Comparison of ENCODE assay signal across 8 cellular contexts in genomic region chr10:86100581-86101061, GRCh38.
A peak's percentile ranks its signal among the peaks of the same experiment; 100 is the strongest.
DNase-seq lines count a peak whose midpoint lies in the region; TF ChIP-seq lines count a peak whose summit lies in the region.

No MANE protein-coding gene starts in this region.

- H3F3A ChIP-seq in neural progenitor cell (ENCODE audit: low read depth): no peaks in the 10 kb centered on the region

- H3K4me3 ChIP-seq in HAP-1: no peak overlapping the region
- no peak overlapping the region for H3K4me3 ChIP-seq in choroid plexus epithelial cell (ENCODE audit: low read depth, low read length)
- H3K4me3 ChIP-seq in neural progenitor cell: no peak overlapping the region

- no peak overlapping the region for H3K4me3 Mint-ChIP-seq in neural progenitor cell

- H3K27ac ChIP-seq in neural progenitor cell: no peak overlapping the region

- peaks cover 3% of the 10 kb centered on the region for H3K4me1 Mint-ChIP-seq in neural progenitor cell

- no peaks in the 10 kb centered on the region for H3K36me3 ChIP-seq in HAP-1 (replicated peaks)
- H3K36me3 ChIP-seq in neural progenitor cell: no peaks in the 10 kb centered on the region

- peaks cover 2% of the 10 kb centered on the region for H3K27me3 Mint-ChIP-seq in neural progenitor cell (ENCODE audit: insufficient read depth, low read depth)

- no peak overlapping the region for H3K9ac ChIP-seq in neural progenitor cell

- TF ChIP-seq CTCF in choroid plexus epithelial cell (conservative IDR thresholded peaks at IDR 0.05; ENCODE audit: low read depth, low read length) (no peak), neural progenitor cell (IDR thresholded peaks at IDR 0.05) (peak; percentile 69)

- no peak overlapping the region for H2AFZ ChIP-seq in neural progenitor cell (replicated peaks)

- DNase-seq in 8988T: peak; percentile 36
- DNase-seq in ELF-1 (ENCODE audit: low read depth, low spot score): peak; percentile 25
- DNase-seq in HAP-1 (ENCODE audit: low spot score in 2 of 2): peak; percentile 21 to 24
- DNase-seq in NCI-H1048 (lab: John Stamatoyannopoulos, UW): peak; percentile 28
- peak; percentile 2 for DNase-seq in choroid plexus epithelial cell (ENCODE audit: low read depth)
- peak; percentile 69 for DNase-seq in neural progenitor cell (ENCODE audit: low spot score)
- DNase-seq in stimulated activated CD4-positive, alpha-beta T cell treated with anti-CD3 and anti-CD28 coated beads, Interleukin-2, amount 100 ng/mL, for 24 hours: no peak
- no peak for DNase-seq in anterior cingulate cortex (lab: John Stamatoyannopoulos, UW)

- H3K79me2 ChIP-seq in neural progenitor cell (ENCODE audit: low read depth): no peaks in the 10 kb centered on the region

- H3K4me1 ChIP-seq in HAP-1: no peaks in the 10 kb centered on the region
- H3K4me1 ChIP-seq in neural progenitor cell: no peaks in the 10 kb centered on the region

- H4K20me1 ChIP-seq in neural progenitor cell (ENCODE audit: low read depth): no peaks in the 10 kb centered on the region

- H3K36me3 Mint-ChIP-seq in neural progenitor cell: no peaks in the 10 kb centered on the region

- H3K27me3 ChIP-seq in HAP-1 (ENCODE audit: low read depth) (no peaks in the 10 kb centered on the region), neural progenitor cell (no peaks in the 10 kb centered on the region)

- H3K9me3 ChIP-seq in HAP-1: no peaks in the 10 kb centered on the region
- no peaks in the 10 kb centered on the region for H3K9me3 ChIP-seq in neural progenitor cell (ENCODE audit: low read depth)

- H3K9me3 Mint-ChIP-seq in neural progenitor cell: peaks cover 2% of the 10 kb centered on the region

- no peak overlapping the region for H3K4me2 ChIP-seq in neural progenitor cell

- no peak overlapping the region for H3K27ac Mint-ChIP-seq in neural progenitor cell

- in situ Hi-C loops in HAP-1 (cut with MboI; ENCODE audit: low sequenced_read_pairs): no loop called here

Comparison
In these comparisons a context has a peak if more than half of its experiments do, and no peak if none do; other contexts are left out.
1. DNase-seq: peak in 8988T (single experiment), ELF-1 (single experiment), HAP-1 (2 of 2), NCI-H1048 (single experiment), choroid plexus epithelial cell (single experiment) and neural progenitor cell (single experiment); none in stimulated activated CD4-positive, alpha-beta T cell treated with anti-CD3 and anti-CD28 coated beads, Interleukin-2, amount 100 ng/mL, for 24 hours (0 of 2) and anterior cingulate cortex (0 of 58).